6 cellular contexts compared by ENCODE assay signal in the genomic region with DNA sequence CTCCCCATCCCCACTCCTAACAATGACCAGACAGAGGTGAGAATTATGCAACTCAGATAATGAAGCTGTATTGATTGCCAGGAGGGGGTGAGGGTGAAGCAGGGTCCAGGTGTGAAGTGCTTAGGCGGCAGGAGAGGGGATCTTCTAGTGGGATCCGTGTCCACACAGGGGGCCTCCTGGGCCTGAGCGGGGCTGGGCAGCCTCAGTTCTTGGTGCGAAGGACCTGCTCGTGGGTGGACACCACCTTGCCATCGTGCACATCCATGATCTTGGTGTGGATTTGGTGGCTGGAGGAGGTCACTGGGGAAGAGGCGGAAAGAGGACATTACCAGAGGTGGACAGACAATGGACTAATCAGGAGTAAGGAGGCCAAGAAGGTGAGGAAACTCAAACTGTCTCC.
DNase-seq lines count a peak whose midpoint lies in the region; ATAC-seq and TF ChIP-seq lines count a peak whose summit lies in the region.
"Not testable (repeated sequence)": the region's sequence is repeated elsewhere in the genome, so short reads cannot be mapped to it uniquely, and the experiment has no call there.

No MANE protein-coding gene starts in this region.

- not testable (repeated sequence) for H2BK12ac ChIP-seq in H9 (ENCODE audit: insufficient read length, low read depth, low read length)

- not testable (repeated sequence) for H2BK120ac ChIP-seq in H9 (ENCODE audit: low read depth, low read length, poor library complexity, severe bottlenecking)

- not testable (repeated sequence) for H3K9me3 ChIP-seq in H9 (ENCODE audit: control insufficient read depth, low read depth, low read length); WERI-Rb-1 (ENCODE audit: severe bottlenecking); neural progenitor cell (ENCODE audit: low read depth)

- DNase-seq in H9 (peak; percentile 30), WERI-Rb-1 (peak; percentile 5), dedifferentiated amniotic fluid mesenchymal stem cell (ENCODE audit: extremely low spot score) (peak; percentile 1), Right ventricle myocardium inferior (ENCODE audit: missing footprints) (peak; percentile 66), osteocyte (ENCODE audit: extremely low spot score, unreplicated experiment) (peak; percentile 80)
- DNase-seq in neural progenitor cell (ENCODE audit: low spot score): not testable (repeated sequence)

- intact Hi-C loops in Right ventricle myocardium inferior (cut with DNase I): not testable (repeated sequence)

- not testable (repeated sequence) for H2BK15ac ChIP-seq in H9 (ENCODE audit: low read depth, low read length)

- H3T11ph ChIP-seq in H9 (ENCODE audit: low read length): not testable (repeated sequence)

- not testable (repeated sequence) for H3K14ac ChIP-seq in H9 (ENCODE audit: insufficient read depth, low read length)

- not testable (repeated sequence) for H3K56ac ChIP-seq in H9 (ENCODE audit: insufficient read length, low read depth, low read length)

- not testable (repeated sequence) for H4K8ac ChIP-seq in H9 (replicated peaks; ENCODE audit: insufficient read length, low read depth, low read length)

- H3K18ac ChIP-seq in H9 (ENCODE audit: insufficient read length, low read depth, low read length): not testable (repeated sequence)

- TF ChIP-seq CTCF in H9 (conservative IDR thresholded peaks at IDR 0.05); WERI-Rb-1 (IDR thresholded peaks at IDR 0.05; ENCODE audit: low read depth, low read length); neural progenitor cell (IDR thresholded peaks at IDR 0.05); osteocyte (IDR thresholded peaks at IDR 0.05): not testable (repeated sequence)

- H4K5ac ChIP-seq in H9 (ENCODE audit: insufficient read length, low read depth, low read length): not testable (repeated sequence)

- H3K23ac ChIP-seq in H9 (ENCODE audit: insufficient read length, low read depth, low read length): not testable (repeated sequence)

- not testable (repeated sequence) for H3K4me3 ChIP-seq in WERI-Rb-1 (ENCODE audit: low read depth, low read length); neural progenitor cell

- not testable (repeated sequence) for H2BK20ac ChIP-seq in H9 (ENCODE audit: low read depth, low read length, poor library complexity, severe bottlenecking)

- H3K4me1 Mint-ChIP-seq in H9: peaks cover 16 to 17% of the 10 kb centered on the region in 2 experiments
- not testable (repeated sequence) for H3K4me1 Mint-ChIP-seq in neural progenitor cell; osteocyte (ENCODE audit: unreplicated experiment)

- not testable (repeated sequence) for H3K4me1 ChIP-seq in H9 (ENCODE audit: insufficient read depth, low read length); neural progenitor cell

- no CpG with 5 or more reads among the region's 7 CpGs for WGBS in H9 (ENCODE audit: extremely low coverage, insufficient read length, low lambda C conversion rate)

- not testable (repeated sequence) for H3K36me3 ChIP-seq in WERI-Rb-1, neural progenitor cell

- H2AFZ ChIP-seq in H9 (ENCODE audit: low read length); neural progenitor cell (replicated peaks): not testable (repeated sequence)

- not testable (repeated sequence) for H3K27me3 ChIP-seq in H9 (ENCODE audit: insufficient read depth, low read length); WERI-Rb-1 (ENCODE audit: insufficient read depth, low read depth, severe bottlenecking); neural progenitor cell

- H3K27ac ChIP-seq in H9 (ENCODE audit: insufficient read length, low read depth, low read length); WERI-Rb-1; neural progenitor cell: not testable (repeated sequence)

- not testable (repeated sequence) for H3K27ac Mint-ChIP-seq in H9; osteocyte (ENCODE audit: unreplicated experiment)
- peak overlapping the region; percentile 73 for H3K27ac Mint-ChIP-seq in neural progenitor cell

- H3K4me3 Mint-ChIP-seq in H9; neural progenitor cell; osteocyte (ENCODE audit: unreplicated experiment): not testable (repeated sequence)

- not testable (repeated sequence) for H3K79me1 ChIP-seq in H9 (ENCODE audit: insufficient read depth, low read depth, low read length, poor library complexity, severe bottlenecking)

- not testable (repeated sequence) for ATAC-seq in Right ventricle myocardium inferior

- H3K4me2 ChIP-seq in H9 (ENCODE audit: insufficient read depth, insufficient read length, low read length); neural progenitor cell: not testable (repeated sequence)

- not testable (repeated sequence) for H3K79me2 ChIP-seq in H9 (ENCODE audit: insufficient read depth, low read length); neural progenitor cell (ENCODE audit: low read depth)

- H2AK5ac ChIP-seq in H9 (ENCODE audit: insufficient read length, low read length): not testable (repeated sequence)

- not testable (repeated sequence) for H4K91ac ChIP-seq in H9 (ENCODE audit: insufficient read length, low read depth, low read length)

- not testable (repeated sequence) for H3K4ac ChIP-seq in H9 (ENCODE audit: low read depth, low read length)

- H3K9ac ChIP-seq in H9 (ENCODE audit: extremely low read depth, insufficient read length, low read length); neural progenitor cell: not testable (repeated sequence)

- H3F3A ChIP-seq in neural progenitor cell (ENCODE audit: low read depth): not testable (repeated sequence)

- not testable (repeated sequence) for H3K9me3 Mint-ChIP-seq in H9; neural progenitor cell; osteocyte (ENCODE audit: unreplicated experiment)

- H3K27me3 Mint-ChIP-seq in H9 (ENCODE audit: low read depth): peaks cover 21% of the 10 kb centered on the region
- H3K27me3 Mint-ChIP-seq in neural progenitor cell (ENCODE audit: insufficient read depth, low read depth); osteocyte (ENCODE audit: unreplicated experiment): not testable (repeated sequence)

- H4K20me1 ChIP-seq in H9 (ENCODE audit: control insufficient read depth, insufficient read depth, insufficient read length); neural progenitor cell (ENCODE audit: low read depth): not testable (repeated sequence)

- H2BK5ac ChIP-seq in H9 (ENCODE audit: insufficient read length, low read length): not testable (repeated sequence)

- not testable (repeated sequence) for H3K23me2 ChIP-seq in H9 (ENCODE audit: insufficient read length, low read depth, low read length, poor library complexity, severe bottlenecking)

- H3K36me3 Mint-ChIP-seq in H9 (ENCODE audit: insufficient read depth in 1 of 3, low read depth in 3 of 3); neural progenitor cell; osteocyte (ENCODE audit: unreplicated experiment): not testable (repeated sequence)
